7 cellular contexts compared by ENCODE assay signal in genomic region chr12:30823140-30823669, GRCh38.
DNase-seq lines count a peak whose midpoint lies in the region; ATAC-seq and TF ChIP-seq lines count a peak whose summit lies in the region.

No MANE protein-coding gene starts in this region.

- DNase-seq in T-helper 9 cell (peak; percentile 8), dorsolateral prefrontal cortex (peak in 1 of 10 donors; percentile 45), mesothelial cell of epicardium (ENCODE audit: low spot score in 2 of 2, unreplicated experiment in 2 of 2) (peak in 1 of 2 experiments; percentile 53), testis (peak; percentile 41), NCI-H1436 (lab: John Stamatoyannopoulos, UW) (no peak), SHP77 treated with DMSO at 0.1 percent for 48 hours (lab: John Stamatoyannopoulos, UW) (no peak)

- no peaks in the 10 kb centered on the region for H3K4me1 ChIP-seq in testis

- no peaks in the 10 kb centered on the region for H3K9me3 Mint-ChIP-seq in mesothelial cell of epicardium

- intact Hi-C loops in dorsolateral prefrontal cortex (cut with DNase I) (loop anchor here in 1 of 2 donors (10.0 kb wide), 1 partner anchor 68 kb away; the partner anchor contains the start of gene CAPRIN2), testis (cut with DNase I; ENCODE audit: low total_unique reads) (no loop called here)

- no peaks in the 10 kb centered on the region for H3K9me3 ChIP-seq in testis

- no peak for TF ChIP-seq POLR2A in testis (IDR thresholded peaks at IDR 0.05)

- no peaks in the 10 kb centered on the region for H3K36me3 ChIP-seq in testis (ENCODE audit: low read depth, missing control alignments)

- H3K4me3 ChIP-seq in dorsolateral prefrontal cortex = peak overlapping the region in 57 of 59 donors; percentile 29 to 75 (median 58)
- H3K4me3 ChIP-seq in testis = peak overlapping the region; percentile 53 to 64

- peak overlapping the region; percentile 95 for H3K27ac Mint-ChIP-seq in mesothelial cell of epicardium

- ATAC-seq in GM19455 (IDR thresholded peaks at IDR 0.05; ENCODE audit: unreplicated experiment) = peak; percentile 31

- peak in 3 of 56 donors; percentile 11 to 16 (median 13) for TF ChIP-seq CTCF in dorsolateral prefrontal cortex (IDR thresholded peaks at IDR 0.05 in 54 of 56, conservative IDR thresholded peaks at IDR 0.05 in 2 of 56; ENCODE audit: low read depth in 1 of 56, partially characterized antibody in 56 of 56)
- no peak for TF ChIP-seq CTCF in mesothelial cell of epicardium (IDR thresholded peaks at IDR 0.05; ENCODE audit: unreplicated experiment)
- TF ChIP-seq CTCF in testis (IDR thresholded peaks at IDR 0.05) = peak in 1 of 3 experiments; percentile 32

- peaks cover 0 to 16% (median 0%) of the 10 kb centered on the region in 45 donors for H3K27me3 ChIP-seq in dorsolateral prefrontal cortex
- no peaks in the 10 kb centered on the region for H3K27me3 ChIP-seq in testis

- 21 to 39% methylated on average over 21 to 33 of the region's 34 CpGs for WGBS in testis, 2 donors

- peaks cover 4% of the 10 kb centered on the region for H3K27me3 Mint-ChIP-seq in mesothelial cell of epicardium (ENCODE audit: low read depth)

- H3K36me3 Mint-ChIP-seq in mesothelial cell of epicardium = peaks cover 7% of the 10 kb centered on the region

- peaks cover 28% of the 10 kb centered on the region for H3K4me1 Mint-ChIP-seq in mesothelial cell of epicardium

- H3K4me3 Mint-ChIP-seq in mesothelial cell of epicardium = peak overlapping the region; percentile 85

- H3K27ac ChIP-seq in dorsolateral prefrontal cortex (peak overlapping the region in 24 of 59 donors; percentile 7 to 90 (median 50)), testis (peak overlapping the region; percentile 45 to 85)

Comparison
In these comparisons a context has a peak if more than half of its experiments do, and no peak if none do; other contexts are left out.
1. DNase-seq: peak in T-helper 9 cell (single experiment) and testis (single experiment); none in NCI-H1436 (single experiment) and SHP77 treated with DMSO at 0.1 percent for 48 hours (single experiment).